In the genomic region with DNA sequence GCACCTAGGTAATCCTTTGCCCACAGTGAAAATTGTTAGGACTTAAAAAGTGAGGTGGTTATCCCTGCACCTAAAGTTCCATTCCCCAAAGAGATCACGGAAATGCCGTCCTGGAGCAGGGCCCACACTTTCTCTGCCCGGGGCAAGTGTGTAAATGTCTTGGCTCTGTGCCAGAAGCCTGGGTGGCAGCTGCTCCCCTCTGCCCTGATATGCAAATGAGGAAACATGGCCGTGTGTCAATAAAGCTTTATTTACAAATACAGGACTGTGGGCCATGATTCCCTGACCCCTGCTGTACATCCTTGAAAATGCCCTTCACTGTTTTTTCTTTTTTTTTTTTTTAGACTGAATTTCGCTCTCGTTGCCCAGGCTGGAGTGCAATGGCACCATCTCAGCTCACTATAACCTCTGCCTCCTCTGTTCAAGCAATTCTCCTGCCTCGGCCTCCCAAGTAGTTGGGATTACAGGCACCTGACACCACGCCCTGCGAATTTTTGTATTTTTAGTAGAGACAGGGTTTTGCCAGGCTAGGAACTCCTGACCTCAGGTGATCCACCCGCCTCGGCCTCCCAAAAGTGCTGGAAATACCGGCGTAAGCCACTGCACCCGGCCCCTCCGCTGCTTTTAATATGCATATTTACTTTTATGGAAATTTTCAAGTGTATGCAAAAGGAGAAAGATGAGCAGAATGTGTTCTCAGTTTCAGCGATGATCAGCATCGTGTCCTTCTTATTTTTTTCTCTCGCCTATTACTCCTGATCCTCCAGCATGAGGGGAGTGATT, we compare ENCODE assay signal across 2 cellular contexts.
A peak's percentile ranks its signal among the peaks of the same experiment; 100 is the strongest.
TF ChIP-seq lines count a peak whose summit lies in the region.

No MANE protein-coding gene starts in this region.

TF ChIP-seq in K562, 482 proteins besides CTCF, POLR2A, EP300 and RAD21 (continued from another document):
- TF ChIP-seq PTBP1 (IDR thresholded peaks at IDR 0.05; ENCODE audit: low read depth, low read length) (no peak), ZNF445 (CRISPR knock-in tag; IDR thresholded peaks at IDR 0.05; ENCODE audit: low read depth) (no peak), CREB1 (IDR thresholded peaks at IDR 0.05) (no peak), CREB1 (CRISPR knock-in tag; IDR thresholded peaks at IDR 0.05) (no peak), ZBTB40 (IDR thresholded peaks at IDR 0.05) (peak; percentile 95), ZBTB40 (CRISPR knock-in tag; IDR thresholded peaks at IDR 0.05) (peak; percentile 93), FUS (optimal IDR thresholded peaks at IDR 0.05; ENCODE audit: low read depth, low read length) (no peak), NFIC (IDR thresholded peaks at IDR 0.05) (peak; percentile 96), GABPB1 (CRISPR knock-in tag; IDR thresholded peaks at IDR 0.05) (no peak), SMARCB1 (IDR thresholded peaks at IDR 0.05; ENCODE audit: insufficient read length, low read depth) (no peak), ZNF140 (CRISPR knock-in tag; IDR thresholded peaks at IDR 0.05) (no peak)
- TF ChIP-seq, protein P1, sequence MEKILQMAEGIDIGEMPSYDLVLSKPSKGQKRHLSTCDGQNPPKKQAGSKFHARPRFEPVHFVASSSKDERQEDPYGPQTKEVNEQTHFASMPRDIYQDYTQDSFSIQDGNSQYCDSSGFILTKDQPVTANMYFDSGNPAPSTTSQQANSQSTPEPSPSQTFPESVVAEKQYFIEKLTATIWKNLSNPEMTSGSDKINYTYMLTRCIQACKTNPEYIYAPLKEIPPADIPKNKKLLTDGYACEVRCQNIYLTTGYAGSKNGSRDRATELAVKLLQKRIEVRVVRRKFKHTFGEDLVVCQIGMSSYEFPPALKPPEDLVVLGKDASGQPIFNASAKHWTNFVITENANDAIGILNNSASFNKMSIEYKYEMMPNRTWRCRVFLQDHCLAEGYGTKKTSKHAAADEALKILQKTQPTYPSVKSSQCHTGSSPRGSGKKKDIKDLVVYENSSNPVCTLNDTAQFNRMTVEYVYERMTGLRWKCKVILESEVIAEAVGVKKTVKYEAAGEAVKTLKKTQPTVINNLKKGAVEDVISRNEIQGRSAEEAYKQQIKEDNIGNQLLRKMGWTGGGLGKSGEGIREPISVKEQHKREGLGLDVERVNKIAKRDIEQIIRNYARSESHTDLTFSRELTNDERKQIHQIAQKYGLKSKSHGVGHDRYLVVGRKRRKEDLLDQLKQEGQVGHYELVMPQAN (IDR thresholded peaks at IDR 0.05; ENCODE audit: borderline replicate concordance), result no peak
- TF ChIP-seq, protein P2, sequence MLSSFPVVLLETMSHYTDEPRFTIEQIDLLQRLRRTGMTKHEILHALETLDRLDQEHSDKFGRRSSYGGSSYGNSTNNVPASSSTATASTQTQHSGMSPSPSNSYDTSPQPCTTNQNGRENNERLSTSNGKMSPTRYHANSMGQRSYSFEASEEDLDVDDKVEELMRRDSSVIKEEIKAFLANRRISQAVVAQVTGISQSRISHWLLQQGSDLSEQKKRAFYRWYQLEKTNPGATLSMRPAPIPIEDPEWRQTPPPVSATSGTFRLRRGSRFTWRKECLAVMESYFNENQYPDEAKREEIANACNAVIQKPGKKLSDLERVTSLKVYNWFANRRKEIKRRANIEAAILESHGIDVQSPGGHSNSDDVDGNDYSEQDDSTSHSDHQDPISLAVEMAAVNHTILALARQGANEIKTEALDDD (IDR thresholded peaks at IDR 0.05), result no peak

TF ChIP-seq in GM23338, 12 proteins besides CTCF, POLR2A, EP300 and RAD21 (continued from another document):
- TF ChIP-seq, protein P3, sequence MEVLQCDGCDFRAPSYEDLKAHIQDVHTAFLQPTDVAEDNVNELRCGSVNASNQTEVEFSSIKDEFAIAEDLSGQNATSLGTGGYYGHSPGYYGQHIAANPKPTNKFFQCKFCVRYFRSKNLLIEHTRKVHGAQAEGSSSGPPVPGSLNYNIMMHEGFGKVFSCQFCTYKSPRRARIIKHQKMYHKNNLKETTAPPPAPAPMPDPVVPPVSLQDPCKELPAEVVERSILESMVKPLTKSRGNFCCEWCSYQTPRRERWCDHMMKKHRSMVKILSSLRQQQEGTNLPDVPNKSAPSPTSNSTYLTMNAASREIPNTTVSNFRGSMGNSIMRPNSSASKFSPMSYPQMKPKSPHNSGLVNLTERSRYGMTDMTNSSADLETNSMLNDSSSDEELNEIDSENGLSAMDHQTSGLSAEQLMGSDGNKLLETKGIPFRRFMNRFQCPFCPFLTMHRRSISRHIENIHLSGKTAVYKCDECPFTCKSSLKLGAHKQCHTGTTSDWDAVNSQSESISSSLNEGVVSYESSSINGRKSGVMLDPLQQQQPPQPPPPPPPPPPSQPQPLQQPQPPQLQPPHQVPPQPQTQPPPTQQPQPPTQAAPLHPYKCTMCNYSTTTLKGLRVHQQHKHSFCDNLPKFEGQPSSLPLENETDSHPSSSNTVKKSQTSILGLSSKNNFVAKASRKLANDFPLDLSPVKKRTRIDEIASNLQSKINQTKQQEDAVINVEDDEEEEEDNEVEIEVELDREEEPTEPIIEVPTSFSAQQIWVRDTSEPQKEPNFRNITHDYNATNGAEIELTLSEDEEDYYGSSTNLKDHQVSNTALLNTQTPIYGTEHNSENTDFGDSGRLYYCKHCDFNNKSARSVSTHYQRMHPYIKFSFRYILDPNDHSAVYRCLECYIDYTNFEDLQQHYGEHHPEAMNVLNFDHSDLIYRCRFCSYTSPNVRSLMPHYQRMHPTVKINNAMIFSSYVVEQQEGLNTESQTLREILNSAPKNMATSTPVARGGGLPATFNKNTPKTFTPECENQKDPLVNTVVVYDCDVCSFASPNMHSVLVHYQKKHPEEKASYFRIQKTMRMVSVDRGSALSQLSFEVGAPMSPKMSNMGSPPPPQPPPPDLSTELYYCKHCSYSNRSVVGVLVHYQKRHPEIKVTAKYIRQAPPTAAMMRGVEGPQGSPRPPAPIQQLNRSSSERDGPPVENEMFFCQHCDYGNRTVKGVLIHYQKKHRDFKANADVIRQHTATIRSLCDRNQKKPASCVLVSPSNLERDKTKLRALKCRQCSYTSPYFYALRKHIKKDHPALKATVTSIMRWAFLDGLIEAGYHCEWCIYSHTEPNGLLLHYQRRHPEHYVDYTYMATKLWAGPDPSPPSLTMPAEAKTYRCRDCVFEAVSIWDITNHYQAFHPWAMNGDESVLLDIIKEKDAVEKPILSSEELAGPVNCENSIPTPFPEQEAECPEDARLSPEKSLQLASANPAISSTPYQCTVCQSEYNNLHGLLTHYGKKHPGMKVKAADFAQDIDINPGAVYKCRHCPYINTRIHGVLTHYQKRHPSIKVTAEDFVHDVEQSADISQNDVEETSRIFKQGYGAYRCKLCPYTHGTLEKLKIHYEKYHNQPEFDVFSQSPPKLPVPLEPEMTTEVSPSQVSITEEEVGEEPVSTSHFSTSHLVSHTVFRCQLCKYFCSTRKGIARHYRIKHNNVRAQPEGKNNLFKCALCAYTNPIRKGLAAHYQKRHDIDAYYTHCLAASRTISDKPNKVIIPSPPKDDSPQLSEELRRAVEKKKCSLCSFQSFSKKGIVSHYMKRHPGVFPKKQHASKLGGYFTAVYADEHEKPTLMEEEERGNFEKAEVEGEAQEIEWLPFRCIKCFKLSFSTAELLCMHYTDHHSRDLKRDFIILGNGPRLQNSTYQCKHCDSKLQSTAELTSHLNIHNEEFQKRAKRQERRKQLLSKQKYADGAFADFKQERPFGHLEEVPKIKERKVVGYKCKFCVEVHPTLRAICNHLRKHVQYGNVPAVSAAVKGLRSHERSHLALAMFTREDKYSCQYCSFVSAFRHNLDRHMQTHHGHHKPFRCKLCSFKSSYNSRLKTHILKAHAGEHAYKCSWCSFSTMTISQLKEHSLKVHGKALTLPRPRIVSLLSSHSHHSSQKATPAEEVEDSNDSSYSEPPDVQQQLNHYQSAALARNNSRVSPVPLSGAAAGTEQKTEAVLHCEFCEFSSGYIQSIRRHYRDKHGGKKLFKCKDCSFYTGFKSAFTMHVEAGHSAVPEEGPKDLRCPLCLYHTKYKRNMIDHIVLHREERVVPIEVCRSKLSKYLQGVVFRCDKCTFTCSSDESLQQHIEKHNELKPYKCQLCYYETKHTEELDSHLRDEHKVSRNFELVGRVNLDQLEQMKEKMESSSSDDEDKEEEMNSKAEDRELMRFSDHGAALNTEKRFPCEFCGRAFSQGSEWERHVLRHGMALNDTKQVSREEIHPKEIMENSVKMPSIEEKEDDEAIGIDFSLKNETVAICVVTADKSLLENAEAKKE (CRISPR knock-in tag; IDR thresholded peaks at IDR 0.05), result no peak
- TF ChIP-seq ZNF331 (CRISPR knock-in tag; IDR thresholded peaks at IDR 0.05; ENCODE audit: low read depth), result no peak
- TF ChIP-seq POLR2AphosphoS5 (IDR thresholded peaks at IDR 0.05; ENCODE audit: low read depth), result no peak
- no peak for TF ChIP-seq ZNF114 (CRISPR knock-in tag; IDR thresholded peaks at IDR 0.05)
- TF ChIP-seq EZH2 (IDR thresholded peaks at IDR 0.05; ENCODE audit: low read depth, unreplicated experiment), result no peak
- TF ChIP-seq EZH2phosphoT487 (IDR thresholded peaks at IDR 0.05; ENCODE audit: unreplicated experiment), result no peak
- no peak for TF ChIP-seq JUNB (IDR thresholded peaks at IDR 0.05; ENCODE audit: unreplicated experiment)
